8 cellular contexts compared by ENCODE assay signal in genomic region chr7:99615989-99616358, GRCh38. TPM values are rescaled to one million over a fixed set of nuclear protein-coding genes. Genes with fewer than 3 reads are reported as not detected.
DNase-seq lines count a peak whose midpoint lies in the region; ATAC-seq and TF ChIP-seq lines count a peak whose summit lies in the region.

No MANE protein-coding gene starts in this region.

- peak overlapping the region; percentile 97 to 99 (median 97) for H3K4me3 Mint-ChIP-seq in IgD-negative memory B cell
- H3K4me3 Mint-ChIP-seq in natural killer cell, result peak overlapping the region; percentile 94

- TF ChIP-seq CTCF in AG10803 (conservative IDR thresholded peaks at IDR 0.05; ENCODE audit: low read length) (no peak), choroid plexus epithelial cell (conservative IDR thresholded peaks at IDR 0.05; ENCODE audit: low read depth, low read length) (no peak), natural killer cell (IDR thresholded peaks at IDR 0.05) (no peak)

- peak overlapping the region; percentile 98 for H3K4me3 ChIP-seq in AG10803 (ENCODE audit: low read length)
- H3K4me3 ChIP-seq in choroid plexus epithelial cell (ENCODE audit: low read depth, low read length), result peak overlapping the region; percentile 97

- no peaks in the 10 kb centered on the region for H3K9me3 Mint-ChIP-seq in IgD-negative memory B cell
- no peaks in the 10 kb centered on the region for H3K9me3 Mint-ChIP-seq in natural killer cell

- intact Hi-C loops in natural killer cell (cut with micrococcal nuclease), result loop anchor here (2.0 to 5.0 kb wide), 2 partner anchors 57 to 114 kb away; partner anchors contain the start of genes ZKSCAN5, ZNF394 and ZNF655

- ATAC-seq in natural killer cell (no peak), HG03175 (IDR thresholded peaks at IDR 0.05; ENCODE audit: unreplicated experiment) (no peak), HG02798 (IDR thresholded peaks at IDR 0.05; ENCODE audit: poor library complexity, unreplicated experiment) (no peak)

- H3K4me1 Mint-ChIP-seq in IgD-negative memory B cell (peaks cover 23 to 39% (median 27%) of the 10 kb centered on the region in 3 donors), natural killer cell (peaks cover 30 to 49% of the 10 kb centered on the region in 2 donors)

- no peaks in the 10 kb centered on the region for H3K36me3 Mint-ChIP-seq in IgD-negative memory B cell
- H3K36me3 Mint-ChIP-seq in natural killer cell, result no peaks in the 10 kb centered on the region

- H3K27me3 Mint-ChIP-seq in IgD-negative memory B cell (no peaks in the 10 kb centered on the region), natural killer cell (ENCODE audit: low read depth in 2 of 2) (no peaks in the 10 kb centered on the region)

- DNase-seq in AG10803 (ENCODE audit: low read depth), result no peak
- no peak for DNase-seq in choroid plexus epithelial cell (ENCODE audit: low read depth)
- DNase-seq in natural killer cell, result no peak
- DNase-seq in HT-29 (ENCODE audit: low spot score), result no peak
- DNase-seq in stimulated activated naive CD4-positive, alpha-beta T cell treated with Interleukin-2 at 50 U/mL for 16 hours (lab: John Stamatoyannopoulos, UW), result no peak

- H3K27ac Mint-ChIP-seq in IgD-negative memory B cell, result peak overlapping the region; percentile 39 to 75 (median 52)
- peak overlapping the region; percentile 90 to 96 for H3K27ac Mint-ChIP-seq in natural killer cell

RNA-seq across cellular contexts. Expression of gene ZSCAN25, which starts 0.8 kb away (rescaled TPM):
- polyA plus RNA-seq in IgD-negative memory B cell, result 11.8 TPM
- 10 to 100 TPM; 24.4 to 37.4 (median 27.8) TPM for total RNA-seq in natural killer cell
- 11.0 and 15.0 TPM in 2 replicates for total RNA-seq in HT-29 (2014; rRNA removed; shearing (Covaris generic))

RNA-seq across cellular contexts. Expression of gene TMEM225B, which starts 17.9 kb away (rescaled TPM):
- 1.6 TPM for polyA plus RNA-seq in IgD-negative memory B cell
- 1 to 10 TPM; 1.4 to 2.5 (median 2.0) TPM for total RNA-seq in natural killer cell
- 0.05 TPM in 1 of 2 replicates, not detected in the other for total RNA-seq in HT-29 (2014; rRNA removed; shearing (Covaris generic))

RNA-seq across cellular contexts. Expression of gene ZNF655, which starts 57.5 kb away (rescaled TPM):
- polyA plus RNA-seq in IgD-negative memory B cell, result 66.9 TPM
- total RNA-seq in natural killer cell, result 100 to 1,000 TPM; 171 to 214 (median 196) TPM
- 38.6 and 39.7 TPM in 2 replicates for total RNA-seq in HT-29 (2014; rRNA removed; shearing (Covaris generic))
